ENCODE assay signal across 8 cellular contexts in genomic region chr4:108622022-108622421, GRCh38. TPM values are rescaled to one million over a fixed set of nuclear protein-coding genes. Genes with fewer than 3 reads are reported as not detected.
DNase-seq lines count a peak whose midpoint lies in the region; FAIRE-seq and TF ChIP-seq lines count a peak whose summit lies in the region.
"Had no signal": no experiment of that assay in that cellular context is flagged by ENCODE, and none has a peak within 500 bp of the region (broad histone marks: within the 10 kb centered on the region; RNA-seq: fewer than 3 reads in every experiment).

No MANE protein-coding gene starts in this region.

- H3K9ac ChIP-seq in NT2/D1 (ENCODE audit: insufficient read length, low read depth) = peak overlapping the region; percentile 72

- no peak for DNase-seq in NT2/D1 (ENCODE audit: low read depth, low spot score)
- no peak for DNase-seq in choroid plexus epithelial cell (ENCODE audit: low read depth)
- no peak for DNase-seq in neural crest cell (ENCODE audit: low read depth, low spot score)
- DNase-seq in medulla oblongata (ENCODE audit: extremely low spot score) = no peak
- no peak for DNase-seq in D721Med (ENCODE audit: insufficient read length, low spot score)
- no peak for DNase-seq in Kasumi-1 (lab: John Stamatoyannopoulos, UW)
- DNase-seq: NCI-H1694 treated with DMSO at 0.1 percent for 48 hours had no signal

- H3K27me3 Mint-ChIP-seq in neural crest cell (ENCODE audit: low read depth) = no peaks in the 10 kb centered on the region

- H3K4me1 Mint-ChIP-seq in neural crest cell = peaks cover 41% of the 10 kb centered on the region

- no peak for FAIRE-seq in D721Med (lab: Jason Lieb, UNC)

- H3K9me3 ChIP-seq in NT2/D1 (ENCODE audit: insufficient read depth, low read length) = no peaks in the 10 kb centered on the region

- H3K27me3 ChIP-seq in NT2/D1 (ENCODE audit: insufficient read depth, insufficient read length) = no peaks in the 10 kb centered on the region

- no peak for TF ChIP-seq CTCF in choroid plexus epithelial cell (conservative IDR thresholded peaks at IDR 0.05; ENCODE audit: low read depth, low read length)
- no peak for TF ChIP-seq CTCF in neural crest cell (conservative IDR thresholded peaks at IDR 0.05)
- TF ChIP-seq CTCF in D721Med (IDR thresholded peaks at IDR 0.05; ENCODE audit: insufficient read depth, missing control alignments) = no peak

- H3K36me3 Mint-ChIP-seq in neural crest cell (ENCODE audit: low read depth) = peaks cover 25% of the 10 kb centered on the region

- H3K4me1 ChIP-seq in NT2/D1 (ENCODE audit: insufficient read depth, insufficient read length) = no peaks in the 10 kb centered on the region

- H3K27ac Mint-ChIP-seq in neural crest cell (ENCODE audit: unreplicated experiment) = no peak overlapping the region

- peak overlapping the region; percentile 95 for H3K4me3 ChIP-seq in GM08714 (ENCODE audit: low read length)
- H3K4me3 ChIP-seq in NT2/D1 (ENCODE audit: insufficient read length, low read depth) = peak overlapping the region; percentile 97
- peak overlapping the region; percentile 80 for H3K4me3 ChIP-seq in choroid plexus epithelial cell (ENCODE audit: low read depth, low read length)

- H3K9me3 Mint-ChIP-seq in neural crest cell = no peaks in the 10 kb centered on the region

- H3K36me3 ChIP-seq in NT2/D1 (ENCODE audit: insufficient read depth, insufficient read length, low read length) = peaks cover 59% of the 10 kb centered on the region

- H3K4me3 Mint-ChIP-seq in neural crest cell = peak overlapping the region; percentile 96

RNA-seq across cellular contexts. Expression of gene RPL34, which starts 1.6 kb away (rescaled TPM):
- total RNA-seq in neural crest cell = 1,293 TPM in 2 replicates

RNA-seq across cellular contexts. Expression of gene OSTC, which starts 28.4 kb away (rescaled TPM):
- 135 and 136 TPM in 2 replicates for total RNA-seq in neural crest cell
